In genomic region chr5:74055446-74056097, GRCh38 we compare ENCODE assay signal across 1 cellular context.
TF ChIP-seq lines count a peak whose summit lies in the region.

No MANE protein-coding gene starts in this region.

TF ChIP-seq in H1, 55 proteins besides CTCF, POLR2A, EP300 and RAD21 (continued from another document):
- TF ChIP-seq CHD7 (IDR thresholded peaks at IDR 0.05; ENCODE audit: insufficient replicate concordance, low read length), result no peak
- no peak for TF ChIP-seq RBBP5 (IDR thresholded peaks at IDR 0.05; ENCODE audit: borderline replicate concordance, low read depth, low read length)
- no peak for TF ChIP-seq HDAC2 (IDR thresholded peaks at IDR 0.05; ENCODE audit: borderline replicate concordance in 1 of 2, low read depth in 2 of 2, low read length in 2 of 2)
- no peak for TF ChIP-seq RFX5 (IDR thresholded peaks at IDR 0.05; ENCODE audit: borderline replicate concordance, low read depth, low read length)
- no peak for TF ChIP-seq BCL11A (IDR thresholded peaks at IDR 0.05; ENCODE audit: low read depth in 2 of 2, low read length in 2 of 2)
- TF ChIP-seq BRCA1 (IDR thresholded peaks at IDR 0.05; ENCODE audit: low read depth, low read length), result no peak
- TF ChIP-seq ATF2 (IDR thresholded peaks at IDR 0.05; ENCODE audit: low read length), result no peak
- no peak for TF ChIP-seq ASH2L (IDR thresholded peaks at IDR 0.05; ENCODE audit: low read length)
- no peak for TF ChIP-seq ZNF274 (IDR thresholded peaks at IDR 0.05; ENCODE audit: borderline replicate concordance, extremely low read depth, low read length)
- TF ChIP-seq CBX8 (IDR thresholded peaks at IDR 0.05; ENCODE audit: borderline replicate concordance, low read depth, low read length), result no peak
- no peak for TF ChIP-seq SAP30 (IDR thresholded peaks at IDR 0.05; ENCODE audit: insufficient read depth, insufficient replicate concordance, low read length)
- TF ChIP-seq CBX5 (IDR thresholded peaks at IDR 0.05; ENCODE audit: low read depth, low read length), result no peak
- no peak for TF ChIP-seq JUN (IDR thresholded peaks at IDR 0.05; ENCODE audit: low read depth, low read length)
- no peak for TF ChIP-seq SIN3A (conservative IDR thresholded peaks at IDR 0.05 in 1 of 2, IDR thresholded peaks at IDR 0.05 in 1 of 2; ENCODE audit: low read depth in 1 of 2, low read length in 2 of 2)
TF ChIP-seq in H1: peak in this region for 0.
